30 cellular contexts compared by ENCODE assay signal in genomic region chr7:1396195-1396594, GRCh38.
"Had no signal": no experiment of that assay in that cellular context is flagged by ENCODE, and none has a peak within 500 bp of the region (broad histone marks: within the 10 kb centered on the region; RNA-seq: fewer than 3 reads in every experiment).

No MANE protein-coding gene starts in this region.

- H3K36me3 ChIP-seq: adrenal gland, breast epithelium, cardiac muscle cell, WERI-Rb-1 had no signal

- H3K4me3 ChIP-seq: adrenal gland, breast epithelium, cardiac muscle cell, coronary artery, dorsolateral prefrontal cortex had no signal

- H3K4me1 ChIP-seq: adrenal gland, breast epithelium had no signal

- ATAC-seq: activated CD4-positive, alpha-beta T cell treated with anti-CD3 and anti-CD28 coated beads for 36 hours; activated CD8-positive, alpha-beta memory T cell treated with anti-CD3 and anti-CD28 coated beads, Interleukin-2, amount 10 ng/mL, durations not matched to agents 7 days and 5 days; activated CD8-positive, alpha-beta T cell treated with anti-CD3 and anti-CD28 coated beads, Interleukin-2, amount 10 ng/mL, durations not matched to agents 7 days and 5 days; activated naive CD8-positive, alpha-beta T cell treated with anti-CD3 and anti-CD28 coated beads, Interleukin-2, amount 50 U/mL, for 24 hours; esophagus mucosa; T-helper 17 cell had no signal

- FAIRE-seq: frontal cortex had no signal

- H3K27ac ChIP-seq: adrenal gland, breast epithelium, cardiac muscle cell, coronary artery, dorsolateral prefrontal cortex, WERI-Rb-1 had no signal

- DNase-seq: activated B cell treated with CpG ODN at 0.5 μM for 24 hours; activated CD4-positive, alpha-beta memory T cell treated with anti-CD3 and anti-CD28 coated beads for 36 hours; activated CD4-positive, alpha-beta T cell treated with anti-CD3 and anti-CD28 coated beads for 36 hours; activated CD4-positive, alpha-beta T cell treated with anti-CD3 and anti-CD28 coated beads, Interleukin-2, amount 10 ng/mL, durations not matched to agents 24 days and 14 days; activated CD4-positive, CD25-positive, alpha-beta regulatory T cell treated with anti-CD3 and anti-CD28 coated beads, Interleukin-2, amount 50 U/mL, for 72 hours; activated CD8-positive, alpha-beta memory T cell treated with anti-CD3 and anti-CD28 coated beads, Interleukin-2, amount 10 ng/mL, durations not matched to agents 7 days and 5 days; activated CD8-positive, alpha-beta memory T cell treated with anti-CD3 and anti-CD28 coated beads, Interleukin-2, amount 50 U/mL, for 4 hours; activated CD8-positive, alpha-beta T cell treated with anti-CD3 and anti-CD28 coated beads, Interleukin-2, amount 10 ng/mL, durations not matched to agents 7 days and 5 days; activated effector memory CD4-positive, alpha-beta T cell treated with anti-CD3 and anti-CD28 coated beads, Interleukin-2, amount 50 U/mL, for 16 hours; activated naive CD4-positive, alpha-beta T cell treated with anti-CD3 and anti-CD28 coated beads for 36 hours; activated naive CD8-positive, alpha-beta T cell treated with anti-CD3 and anti-CD28 coated beads for 36 hours; activated naive CD8-positive, alpha-beta T cell treated with anti-CD3 and anti-CD28 coated beads, Interleukin-2, amount 50 U/mL, for 24 hours; activated T-cell treated with anti-CD3 and anti-CD28 coated beads, Interleukin-2, amount 50 U/mL, for 1 hour; activated T-cell treated with anti-CD3 and anti-CD28 coated beads, Interleukin-2, amount 50 U/mL, for 48 hours; adrenal gland; amygdala; aorta; dorsolateral prefrontal cortex; effector memory CD4-positive, alpha-beta T cell; endodermal cell; foreskin fibroblast; head of caudate nucleus; T-helper 17 cell; T1000; WERI-Rb-1 had no signal
